ENCODE assay signal across 30 cellular contexts in the genomic region with DNA sequence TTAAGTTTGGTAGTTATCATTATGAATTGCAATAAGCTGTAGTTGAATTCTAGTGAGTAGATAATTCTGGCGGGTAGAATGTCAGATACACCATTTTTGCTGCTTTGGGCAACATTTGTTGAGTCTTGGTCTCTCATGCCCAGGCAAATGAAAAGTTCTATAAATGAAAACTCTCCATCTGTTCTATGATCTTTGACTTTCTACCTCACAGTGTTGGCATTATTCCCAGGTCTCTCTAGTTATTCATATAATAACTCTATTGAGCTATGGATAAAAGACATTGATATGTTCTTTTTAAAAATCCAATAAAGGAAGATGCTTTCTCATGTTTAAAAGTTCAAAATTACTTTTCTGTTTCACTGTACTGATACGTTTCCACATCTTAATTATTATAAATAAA.
DNase-seq lines count a peak whose midpoint lies in the region; ATAC-seq, FAIRE-seq and TF ChIP-seq lines count a peak whose summit lies in the region.
"Had no signal": no experiment of that assay in that cellular context is flagged by ENCODE, and none has a peak within 500 bp of the region (broad histone marks: within the 10 kb centered on the region; RNA-seq: fewer than 3 reads in every experiment).

No MANE protein-coding gene starts in this region.

- no peak overlapping the region for H3K14ac ChIP-seq in IMR-90 (replicated peaks; ENCODE audit: low read depth, low read length)

- no peaks in the 10 kb centered on the region for H3K4me1 ChIP-seq in IMR-90 (ENCODE audit: control insufficient read depth, insufficient read depth, low read length)
- no peaks in the 10 kb centered on the region for H3K4me1 ChIP-seq in endothelial cell of umbilical vein (ENCODE audit: control insufficient read depth, extremely low read depth, insufficient read depth, low read length)
- H3K4me1 ChIP-seq: transverse colon had no signal

- no peak overlapping the region for H3K23ac ChIP-seq in IMR-90 (ENCODE audit: low read depth, low read length)

- H3K36me3 ChIP-seq in IMR-90 (ENCODE audit: control insufficient read depth, insufficient read depth, low read length), result no peaks in the 10 kb centered on the region
- H3K36me3 ChIP-seq in endothelial cell of umbilical vein (ENCODE audit: control insufficient read depth in 2 of 2, extremely low read depth in 1 of 2, insufficient read depth in 2 of 2, low read length in 2 of 2), result no peaks in the 10 kb centered on the region
- H3K36me3 ChIP-seq: neutrophil, transverse colon had no signal

- dilution Hi-C loops in IMR-90 (cut with HindIII; ENCODE audit: low sequenced_read_pairs, unreplicated experiment) (no loop called here), endothelial cell of umbilical vein (cut with MboI; ENCODE audit: extremely low pct_ligation_motif_present, low sequenced_read_pairs) (no loop called here)

- H2AK9ac ChIP-seq in IMR-90 (replicated peaks; ENCODE audit: low read depth, low read length, poor library complexity), result no peak overlapping the region

- H3K4ac ChIP-seq in IMR-90 (ENCODE audit: low read depth, low read length), result no peak overlapping the region

- H2BK5ac ChIP-seq in IMR-90 (ENCODE audit: low read depth, low read length, poor library complexity, severe bottlenecking), result no peak overlapping the region

- H2AK5ac ChIP-seq in IMR-90 (ENCODE audit: low read depth, low read length), result no peak overlapping the region

- H4K91ac ChIP-seq in IMR-90 (ENCODE audit: insufficient read depth, low read depth, low read length), result no peak overlapping the region

- H3K56ac ChIP-seq in IMR-90 (ENCODE audit: extremely low read depth, insufficient read depth, low read length), result no peak overlapping the region

- ATAC-seq in IMR-90 (ENCODE audit: low read depth), result no peak
- ATAC-seq in HG03432 (IDR thresholded peaks at IDR 0.05; ENCODE audit: unreplicated experiment), result no peak
- ATAC-seq: activated T-cell treated with anti-CD3 and anti-CD28 coated beads, Interleukin-2, amount 50 U/mL, for 4 hours; CD8-positive, alpha-beta T cell; HepG2 had no signal

- H2BK120ac ChIP-seq in IMR-90 (ENCODE audit: low read depth, low read length), result no peak overlapping the region

- TF ChIP-seq RAD21 in IMR-90 (IDR thresholded peaks at IDR 0.05; ENCODE audit: low read length), result no peak

- no CpG with 5 or more reads among the region's 2 CpGs for WGBS in IMR-90 (ENCODE audit: extremely low coverage in 2 of 2, insufficient read length in 1 of 2), 2 experiments

- no peak overlapping the region for H3K18ac ChIP-seq in IMR-90 (ENCODE audit: low read depth, low read length)

- H3K36me3 Mint-ChIP-seq in osteocyte (ENCODE audit: unreplicated experiment), result no peaks in the 10 kb centered on the region
- H3K36me3 Mint-ChIP-seq: CD8-positive, alpha-beta T cell had no signal

- H3K4me2 ChIP-seq in IMR-90 (ENCODE audit: low read depth, low read length) (no peak overlapping the region), endothelial cell of umbilical vein (ENCODE audit: insufficient read depth, low read length) (no peak overlapping the region)

- no peak overlapping the region for H4K5ac ChIP-seq in IMR-90 (ENCODE audit: low read depth, low read length)

- no peaks in the 10 kb centered on the region for H3K9me3 ChIP-seq in IMR-90 (ENCODE audit: control insufficient read depth, insufficient read depth, low read length)
- no peaks in the 10 kb centered on the region for H3K9me3 ChIP-seq in endothelial cell of umbilical vein (replicated peaks; ENCODE audit: control insufficient read depth, insufficient read depth, low read length)
- H3K9me3 ChIP-seq: neutrophil, transverse colon had no signal

- H3K27ac ChIP-seq in IMR-90 (ENCODE audit: insufficient read depth, low read length) (no peak overlapping the region), endothelial cell of umbilical vein (ENCODE audit: insufficient read depth, low read depth, low read length) (no peak overlapping the region)
- H3K27ac ChIP-seq: epithelial cell of prostate, neutrophil, transverse colon had no signal

- POLR2A ChIA-PET in IMR-90 (lab: Charles Lee; ENCODE audit: unreplicated experiment) (no interaction called here), endothelial cell of umbilical vein (lab: Charles Lee) (no interaction called here)

- no peaks in the 10 kb centered on the region for H3K27me3 Mint-ChIP-seq in osteocyte (ENCODE audit: unreplicated experiment)
- H3K27me3 Mint-ChIP-seq: activated B cell treated with CpG ODN at 0.5 μM for 24 hours; stimulated activated naive CD8-positive, alpha-beta T cell treated with anti-CD3 and anti-CD28 coated beads, Interleukin-15, Interleukin-2, amounts not matched to agents 100 ng/mL and 50 ng/mL, for 24 hours had no signal

- no peak overlapping the region for H2BK15ac ChIP-seq in IMR-90 (ENCODE audit: low read depth, low read length)

- H4K20me1 ChIP-seq in IMR-90 (ENCODE audit: insufficient read depth, low read length), result no peaks in the 10 kb centered on the region
- no peaks in the 10 kb centered on the region for H4K20me1 ChIP-seq in endothelial cell of umbilical vein (replicated peaks; ENCODE audit: control insufficient read depth, extremely low read depth, insufficient read depth, low read length)

- intact Hi-C loops in IMR-90 (cut with micrococcal nuclease), result no loop called here
- intact Hi-C loops in endothelial cell of umbilical vein (cut with micrococcal nuclease), result no loop called here

- peaks cover 19% of the 10 kb centered on the region for H3K4me1 Mint-ChIP-seq in osteocyte (ENCODE audit: unreplicated experiment)
- H3K4me1 Mint-ChIP-seq: activated B cell treated with CpG ODN at 0.5 μM for 24 hours had no signal

- H3K4me3 ChIP-seq in IMR-90 (ENCODE audit: insufficient read depth, low read depth, low read length) (no peak overlapping the region), endothelial cell of umbilical vein (replicated peaks in 1 of 3; ENCODE audit: insufficient read depth in 1 of 3, low read depth in 1 of 3, low read length in 3 of 3) (no peak overlapping the region)
- H3K4me3 ChIP-seq: transverse colon had no signal

- H3K79me2 ChIP-seq in endothelial cell of umbilical vein (ENCODE audit: control insufficient read depth, insufficient read depth, low read length), result no peaks in the 10 kb centered on the region

- no TSS peak for BruUV-seq in IMR-90 (replicated peaks; lab: Mats Ljungman, UMichigan)
- no TSS peak for BruUV-seq in endothelial cell of umbilical vein (replicated peaks; lab: Mats Ljungman, UMichigan)

- no peak overlapping the region for H2BK20ac ChIP-seq in IMR-90 (ENCODE audit: low read depth, low read length)

- in situ Hi-C loops in IMR-90 (cut with MboI; ENCODE audit: low sequenced_read_pairs), result no loop called here

- H3K27ac Mint-ChIP-seq in osteocyte (ENCODE audit: unreplicated experiment), result peak overlapping the region; percentile 38
- H3K27ac Mint-ChIP-seq: activated B cell treated with CpG ODN at 0.5 μM for 24 hours; CD8-positive, alpha-beta T cell; HFFc6; stimulated activated naive CD8-positive, alpha-beta T cell treated with anti-CD3 and anti-CD28 coated beads, Interleukin-15, Interleukin-2, amounts not matched to agents 100 ng/mL and 50 ng/mL, for 24 hours had no signal

- no peaks in the 10 kb centered on the region for H3K79me1 ChIP-seq in IMR-90 (ENCODE audit: low read depth in 1 of 2, low read length in 2 of 2)

- CTCF ChIA-PET in IMR-90 (lab: Yijun Ruan, JAX) (no interaction called here), endothelial cell of umbilical vein (lab: Charles Lee) (interaction anchor here (1.0 to 2.3 kb wide), 4 partner anchors 14 to 48 kb away, joined by 3 to 7 read pairs (median 4); no protein-coding TSS in a partner anchor)

- no peak for FAIRE-seq in endothelial cell of umbilical vein (lab: Jason Lieb, UNC)
- FAIRE-seq: GM12891, HepG2 had no signal

- DNase-seq in IMR-90 (peak; percentile 36), NCI-H69 (lab: John Stamatoyannopoulos, UW) (peak; percentile 86), endothelial cell of umbilical vein (ENCODE audit: low read depth, low spot score) (peak; percentile 79), osteocyte (ENCODE audit: extremely low spot score, unreplicated experiment) (no peak), occipital lobe (lab: John Stamatoyannopoulos, UW) (no peak), hepatic stellate cell (ENCODE audit: low spot score) (no peak)
- DNase-seq in activated CD4-positive, alpha-beta T cell treated with anti-CD3 and anti-CD28 coated beads, Interleukin-2, amount 50 U/mL, for 48 hours, result no peak
- DNase-seq: activated B cell treated with CpG ODN at 0.5 μM for 24 hours; activated CD8-positive, alpha-beta memory T cell treated with anti-CD3 and anti-CD28 coated beads for 24 hours; activated naive CD4-positive, alpha-beta T cell; activated T-cell treated with anti-CD3 and anti-CD28 coated beads, Interleukin-2, amount 50 U/mL, for 4 hours; amniotic stem cell; caudate nucleus; CD8-positive, alpha-beta T cell; DMS79; HFFc6; mesenchymal stem cell; NCI-H1417; NCI-H2107; NCI-H526; retina; RPMI8226; stimulated activated CD4-positive, alpha-beta T cell treated with anti-CD3 and anti-CD28 coated beads, Interleukin-4, amount 100 ng/mL, for 24 hours; transverse colon had no signal

- H3K4me3 Mint-ChIP-seq in osteocyte (ENCODE audit: unreplicated experiment), result no peak overlapping the region
- H3K4me3 Mint-ChIP-seq: activated B cell treated with CpG ODN at 0.5 μM for 24 hours; activated T-cell treated with anti-CD3 and anti-CD28 coated beads, Interleukin-2, amount 50 U/mL, for 4 hours; CD8-positive, alpha-beta T cell; HFFc6; stimulated activated naive CD8-positive, alpha-beta T cell treated with anti-CD3 and anti-CD28 coated beads, Interleukin-15, Interleukin-2, amounts not matched to agents 100 ng/mL and 50 ng/mL, for 24 hours had no signal

- H4K8ac ChIP-seq in IMR-90 (ENCODE audit: low read depth in 2 of 2, low read length in 2 of 2), result no peak overlapping the region

- TF ChIP-seq CTCF in IMR-90 (conservative IDR thresholded peaks at IDR 0.05; ENCODE audit: low read depth, low read length) (no peak), endothelial cell of umbilical vein (IDR thresholded peaks at IDR 0.05; ENCODE audit: extremely low read depth in 1 of 2, insufficient read depth in 1 of 2, low read depth in 1 of 2, low read length in 2 of 2) (no peak), osteocyte (IDR thresholded peaks at IDR 0.05) (no peak)

- H3K9me1 ChIP-seq in IMR-90 (ENCODE audit: insufficient read depth, low read length), result no peaks in the 10 kb centered on the region
- no peaks in the 10 kb centered on the region for H3K9me1 ChIP-seq in endothelial cell of umbilical vein (replicated peaks; ENCODE audit: control insufficient read depth, extremely low read depth, insufficient read depth, low read length)

- no peaks in the 10 kb centered on the region for H3K27me3 ChIP-seq in IMR-90 (ENCODE audit: control insufficient read depth, insufficient read depth, low read length)
- no peaks in the 10 kb centered on the region for H3K27me3 ChIP-seq in endothelial cell of umbilical vein (ENCODE audit: control insufficient read depth in 2 of 2, insufficient read depth in 2 of 2, low read length in 2 of 2)
- H3K27me3 ChIP-seq: neutrophil, transverse colon had no signal

- TF ChIP-seq POLR2A in IMR-90 (IDR thresholded peaks at IDR 0.05; ENCODE audit: low read depth, low read length) (no peak), endothelial cell of umbilical vein (IDR thresholded peaks at IDR 0.05; ENCODE audit: low read depth, low read length) (no peak)

- H3K9ac ChIP-seq in IMR-90 (ENCODE audit: low read depth, low read length), result no peak overlapping the region
- H3K9ac ChIP-seq in endothelial cell of umbilical vein (replicated peaks; ENCODE audit: extremely low read depth, insufficient read depth, low read length), result no peak overlapping the region

- peaks cover 12% of the 10 kb centered on the region for H3K9me3 Mint-ChIP-seq in osteocyte (ENCODE audit: unreplicated experiment)
- H3K9me3 Mint-ChIP-seq: HFFc6; stimulated activated naive CD8-positive, alpha-beta T cell treated with anti-CD3 and anti-CD28 coated beads, Interleukin-15, Interleukin-2, amounts not matched to agents 100 ng/mL and 50 ng/mL, for 24 hours had no signal

- H2AFZ ChIP-seq in IMR-90 (replicated peaks; ENCODE audit: low read length, poor library complexity) (no peak overlapping the region), endothelial cell of umbilical vein (ENCODE audit: low read depth, low read length) (no peak overlapping the region)

Comparison
In these comparisons a context has a peak if more than half of its experiments do, and no peak if none do; other contexts are left out.
1. DNase-seq: peak in IMR-90 (single experiment), NCI-H69 (single experiment) and endothelial cell of umbilical vein (single experiment); none in osteocyte (single experiment), occipital lobe (single experiment), activated CD4-positive, alpha-beta T cell treated with anti-CD3 and anti-CD28 coated beads, Interleukin-2, amount 50 U/mL, for 48 hours (0 of 2) and hepatic stellate cell (single experiment).